Comparison of ENCODE assay signal across 9 cellular contexts in the genomic region with DNA sequence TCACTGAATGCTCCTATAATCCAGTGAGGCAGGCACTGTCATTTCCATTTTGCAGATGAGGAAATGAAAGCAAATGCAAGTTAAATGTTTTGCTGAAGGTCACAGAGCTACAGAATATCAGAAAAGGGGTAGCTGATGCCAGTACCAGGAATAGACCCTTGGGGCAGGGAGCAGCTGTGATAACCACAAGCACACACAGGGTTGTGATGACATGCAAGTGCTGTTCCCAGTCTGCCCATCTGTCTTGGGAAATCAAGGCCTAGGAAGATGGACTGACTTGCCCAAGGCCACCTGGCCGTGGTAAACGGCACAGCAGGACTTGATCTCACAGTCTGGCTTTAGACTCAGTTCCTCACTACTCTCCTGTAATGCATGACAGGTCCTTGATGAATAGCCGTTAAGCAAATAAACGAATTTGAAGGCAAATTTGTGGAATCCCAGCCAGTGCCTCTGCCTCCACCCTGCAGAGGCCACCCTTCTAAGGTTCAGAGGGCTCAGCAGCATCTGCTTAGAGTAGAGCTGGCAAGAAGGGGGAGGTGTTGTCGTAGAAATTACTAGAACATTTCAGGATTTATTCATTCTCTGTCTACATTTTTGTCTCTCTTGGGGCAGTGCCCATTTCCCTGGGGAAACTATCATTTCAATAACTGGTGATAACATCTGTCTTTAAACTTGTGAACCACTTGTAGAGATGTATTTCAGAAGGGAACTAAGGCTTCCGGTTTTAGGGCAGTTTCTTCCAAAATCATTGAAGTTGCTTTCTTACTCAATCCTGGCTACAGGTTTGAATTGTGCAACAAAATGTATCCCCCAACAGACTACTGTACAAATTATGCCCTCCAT. TPM values are rescaled to one million over a fixed set of nuclear protein-coding genes. Genes with fewer than 3 reads are reported as not detected.
DNase-seq lines count a peak whose midpoint lies in the region; ATAC-seq and TF ChIP-seq lines count a peak whose summit lies in the region.
"Had no signal": no experiment of that assay in that cellular context is flagged by ENCODE, and none has a peak within 500 bp of the region (broad histone marks: within the 10 kb centered on the region; RNA-seq: fewer than 3 reads in every experiment).

No MANE protein-coding gene starts in this region.

- H3K27ac ChIP-seq in H9 (ENCODE audit: insufficient read length, low read depth, low read length) = no peak overlapping the region
- H3K27ac ChIP-seq: skin epidermis had no signal

- CTCF ChIA-PET in activated B cell treated with CpG ODN at 0.5 μM for 24 hours (lab: Charles Lee) = interaction anchor here (0.8 to 4.0 kb wide), 5 partner anchors 21 to 328 kb away, joined by 3 to 16 read pairs (median 4); no protein-coding TSS in a partner anchor

- no peaks in the 10 kb centered on the region for H3K9me3 ChIP-seq in H9 (ENCODE audit: control insufficient read depth, low read depth, low read length)
- no peaks in the 10 kb centered on the region for H3K9me3 ChIP-seq in MG63

- no peaks in the 10 kb centered on the region for H3K79me2 ChIP-seq in H9 (ENCODE audit: insufficient read depth, low read length)

- no peak overlapping the region for H2AFZ ChIP-seq in H9 (ENCODE audit: low read length)

- peak; percentile 34 for ATAC-seq in GM21367 (IDR thresholded peaks at IDR 0.05; ENCODE audit: unreplicated experiment)
- peak; percentile 69 for ATAC-seq in activated B cell treated with CpG ODN at 0.5 μM for 24 hours (ENCODE audit: low read depth)

- H4K5ac ChIP-seq in H9 (ENCODE audit: insufficient read length, low read depth, low read length) = no peak overlapping the region

- no peaks in the 10 kb centered on the region for H3K36me3 ChIP-seq in MG63

- H3K23ac ChIP-seq in H9 (ENCODE audit: insufficient read length, low read depth, low read length) = no peak overlapping the region

- H3K14ac ChIP-seq in H9 (ENCODE audit: insufficient read depth, low read length) = no peak overlapping the region

- peak; percentile 80 for DNase-seq in GF-D8 (lab: John Stamatoyannopoulos, UW)
- peak; percentile 34 for DNase-seq in HuH-7 (ENCODE audit: low spot score)
- DNase-seq in activated B cell treated with CpG ODN at 0.5 μM for 24 hours = peak; percentile 45
- DNase-seq in COLO829 (ENCODE audit: low spot score) = no peak
- no peak for DNase-seq in H9
- no peak for DNase-seq in HuH-7.5 (ENCODE audit: low spot score)
- no peak for DNase-seq in MG63

- H3K4me3 Mint-ChIP-seq in activated B cell treated with CpG ODN at 0.5 μM for 24 hours (peak overlapping the region; percentile 75), H9 (no peak overlapping the region)

- no peak overlapping the region for H2BK12ac ChIP-seq in H9 (ENCODE audit: insufficient read length, low read depth, low read length)

- no peak overlapping the region for H3K4ac ChIP-seq in H9 (ENCODE audit: low read depth, low read length)

- no peak overlapping the region for H4K91ac ChIP-seq in H9 (ENCODE audit: insufficient read length, low read depth, low read length)

- no peak overlapping the region for H3K56ac ChIP-seq in H9 (ENCODE audit: insufficient read length, low read depth, low read length)

- no peaks in the 10 kb centered on the region for H3K79me1 ChIP-seq in H9 (ENCODE audit: insufficient read depth, low read depth, low read length, poor library complexity, severe bottlenecking)

- H3K9ac ChIP-seq in H9 (ENCODE audit: extremely low read depth, insufficient read length, low read length) = no peak overlapping the region

- TF ChIP-seq CTCF in activated B cell treated with CpG ODN at 0.5 μM for 24 hours (IDR thresholded peaks at IDR 0.05) (no peak), H9 (conservative IDR thresholded peaks at IDR 0.05) (no peak)

- no peak overlapping the region for H2BK5ac ChIP-seq in H9 (ENCODE audit: insufficient read length, low read length)

- H3K27ac Mint-ChIP-seq in activated B cell treated with CpG ODN at 0.5 μM for 24 hours (peak overlapping the region; percentile 96), H9 (no peak overlapping the region; a peak in 1 of 7 replicates)

- H2BK20ac ChIP-seq in H9 (ENCODE audit: low read depth, low read length, poor library complexity, severe bottlenecking) = no peak overlapping the region

- peaks cover 7% of the 10 kb centered on the region for H3K9me3 Mint-ChIP-seq in activated B cell treated with CpG ODN at 0.5 μM for 24 hours
- peaks cover 3 to 4% of the 10 kb centered on the region in 2 experiments; a peak in 3 of 5 replicates for H3K9me3 Mint-ChIP-seq in H9

- H3K4me2 ChIP-seq in H9 (ENCODE audit: insufficient read depth, insufficient read length, low read length) = no peak overlapping the region

- H3K27me3 ChIP-seq in H9 (ENCODE audit: insufficient read depth, low read length) (no peaks in the 10 kb centered on the region), MG63 (no peaks in the 10 kb centered on the region)

- H3K36me3 Mint-ChIP-seq in activated B cell treated with CpG ODN at 0.5 μM for 24 hours (ENCODE audit: low read depth) = no peaks in the 10 kb centered on the region
- H3K36me3 Mint-ChIP-seq in H9 (ENCODE audit: insufficient read depth in 1 of 3, low read depth in 3 of 3) = no peaks in the 10 kb centered on the region

- no CpG with 5 or more reads among the region's 6 CpGs for WGBS in H9 (ENCODE audit: extremely low coverage, insufficient read length, low lambda C conversion rate)

- H3K18ac ChIP-seq in H9 (ENCODE audit: insufficient read length, low read depth, low read length) = no peak overlapping the region

- H3K4me1 Mint-ChIP-seq in activated B cell treated with CpG ODN at 0.5 μM for 24 hours (no peaks in the 10 kb centered on the region), H9 (peaks cover 6 to 9% of the 10 kb centered on the region in 2 experiments)

- no peak overlapping the region for H2BK15ac ChIP-seq in H9 (ENCODE audit: low read depth, low read length)

- no peaks in the 10 kb centered on the region for H4K20me1 ChIP-seq in H9 (ENCODE audit: control insufficient read depth, insufficient read depth, insufficient read length)

- no peak overlapping the region for H4K8ac ChIP-seq in H9 (replicated peaks; ENCODE audit: insufficient read length, low read depth, low read length)

- H3K27me3 Mint-ChIP-seq in activated B cell treated with CpG ODN at 0.5 μM for 24 hours (no peaks in the 10 kb centered on the region), H9 (ENCODE audit: low read depth) (peaks cover 2% of the 10 kb centered on the region; the same call in 1 of the 2 replicates)

- H3K23me2 ChIP-seq in H9 (ENCODE audit: insufficient read length, low read depth, low read length, poor library complexity, severe bottlenecking) = no peaks in the 10 kb centered on the region

- intact Hi-C loops in activated B cell treated with CpG ODN at 0.5 μM for 24 hours (cut with micrococcal nuclease) = loop anchor here (1.0 to 5.0 kb wide), 8 partner anchors 10 to 379 kb away; partner anchors contain the start of genes CRYZL1, MRPS6 and SLC5A3

- no peak overlapping the region for H3K4me3 ChIP-seq in MG63
- H3K4me3 ChIP-seq: skin epidermis had no signal

- peaks cover 4% of the 10 kb centered on the region; the same call in 1 of the 2 replicates for H3K4me1 ChIP-seq in H9 (ENCODE audit: insufficient read depth, low read length)

- H3T11ph ChIP-seq in H9 (ENCODE audit: low read length) = no peak overlapping the region

- H2AK5ac ChIP-seq in H9 (ENCODE audit: insufficient read length, low read length) = no peak overlapping the region

- POLR2A ChIA-PET in activated B cell treated with CpG ODN at 0.5 μM for 24 hours (lab: Charles Lee) = interaction anchor here (0.9 to 4.0 kb wide), 8 partner anchors 11 to 96 kb away, joined by 3 to 23 read pairs (median 6); partner anchors contain the start of genes MRPS6 and SLC5A3

- H2BK120ac ChIP-seq in H9 (ENCODE audit: low read depth, low read length, poor library complexity, severe bottlenecking) = no peak overlapping the region

RNA-seq across cellular contexts. Expression of gene MRPS6, which starts 53.2 kb away (rescaled TPM):
- 40.2 and 40.5 TPM in 2 replicates for total RNA-seq in activated B cell treated with CpG ODN at 0.5 μM for 24 hours
- total RNA-seq in H9 (2021) = 77.5 and 83.2 TPM in 2 replicates
- 32.1 and 46.4 TPM in 2 replicates for total RNA-seq in MG63 (2014; rRNA removed; shearing (Covaris generic); ENCODE audit: low replicate concordance)

RNA-seq across cellular contexts. Expression of gene SLC5A3, which starts 53.2 kb away (rescaled TPM):
- 7.7 and 9.0 TPM in 2 replicates for total RNA-seq in activated B cell treated with CpG ODN at 0.5 μM for 24 hours
- 11.4 and 12.3 TPM in 2 replicates for total RNA-seq in H9 (2021)
- 14.0 and 24.3 TPM in 2 replicates for total RNA-seq in MG63 (2014; rRNA removed; shearing (Covaris generic); ENCODE audit: low replicate concordance)

Comparison
In these comparisons a context has a peak if more than half of its experiments do, and no peak if none do; other contexts are left out.
1. DNase-seq: peak in GF-D8 (single experiment), HuH-7 (single experiment) and activated B cell treated with CpG ODN at 0.5 μM for 24 hours (single experiment); none in COLO829 (single experiment), H9 (single experiment), HuH-7.5 (single experiment) and MG63 (single experiment).